In the genomic region with DNA sequence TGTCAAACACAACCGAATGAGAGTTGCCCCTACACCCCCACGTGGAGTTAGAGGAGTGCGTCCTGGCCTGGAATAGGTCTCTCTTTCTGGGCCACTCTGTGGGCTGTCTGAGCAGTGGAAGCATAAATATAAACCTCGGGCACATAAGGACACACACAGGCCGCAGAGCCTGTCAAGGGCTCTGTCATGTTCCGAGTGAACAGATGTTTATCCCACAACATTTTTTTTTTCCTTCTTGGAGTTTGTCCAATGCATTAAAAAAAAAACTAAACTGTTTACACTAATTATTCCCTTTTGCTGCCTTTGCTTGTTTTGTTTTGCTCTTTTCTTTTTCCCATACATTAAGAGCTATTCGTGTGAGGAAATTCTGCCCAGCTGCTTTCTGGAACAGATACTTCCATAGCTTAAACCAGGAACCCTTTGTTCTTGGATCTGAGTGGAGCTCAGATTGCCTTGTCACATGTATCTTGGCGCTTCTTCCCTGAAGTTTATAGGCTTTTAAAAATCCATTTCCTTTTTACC, we compare ENCODE assay signal across 1 cellular context.
TF ChIP-seq lines count a peak whose summit lies in the region.

No MANE protein-coding gene starts in this region.

TF ChIP-seq in HepG2, 621 proteins besides CTCF, POLR2A, EP300 and RAD21 (continued from another document):
- TF ChIP-seq, protein P1, sequence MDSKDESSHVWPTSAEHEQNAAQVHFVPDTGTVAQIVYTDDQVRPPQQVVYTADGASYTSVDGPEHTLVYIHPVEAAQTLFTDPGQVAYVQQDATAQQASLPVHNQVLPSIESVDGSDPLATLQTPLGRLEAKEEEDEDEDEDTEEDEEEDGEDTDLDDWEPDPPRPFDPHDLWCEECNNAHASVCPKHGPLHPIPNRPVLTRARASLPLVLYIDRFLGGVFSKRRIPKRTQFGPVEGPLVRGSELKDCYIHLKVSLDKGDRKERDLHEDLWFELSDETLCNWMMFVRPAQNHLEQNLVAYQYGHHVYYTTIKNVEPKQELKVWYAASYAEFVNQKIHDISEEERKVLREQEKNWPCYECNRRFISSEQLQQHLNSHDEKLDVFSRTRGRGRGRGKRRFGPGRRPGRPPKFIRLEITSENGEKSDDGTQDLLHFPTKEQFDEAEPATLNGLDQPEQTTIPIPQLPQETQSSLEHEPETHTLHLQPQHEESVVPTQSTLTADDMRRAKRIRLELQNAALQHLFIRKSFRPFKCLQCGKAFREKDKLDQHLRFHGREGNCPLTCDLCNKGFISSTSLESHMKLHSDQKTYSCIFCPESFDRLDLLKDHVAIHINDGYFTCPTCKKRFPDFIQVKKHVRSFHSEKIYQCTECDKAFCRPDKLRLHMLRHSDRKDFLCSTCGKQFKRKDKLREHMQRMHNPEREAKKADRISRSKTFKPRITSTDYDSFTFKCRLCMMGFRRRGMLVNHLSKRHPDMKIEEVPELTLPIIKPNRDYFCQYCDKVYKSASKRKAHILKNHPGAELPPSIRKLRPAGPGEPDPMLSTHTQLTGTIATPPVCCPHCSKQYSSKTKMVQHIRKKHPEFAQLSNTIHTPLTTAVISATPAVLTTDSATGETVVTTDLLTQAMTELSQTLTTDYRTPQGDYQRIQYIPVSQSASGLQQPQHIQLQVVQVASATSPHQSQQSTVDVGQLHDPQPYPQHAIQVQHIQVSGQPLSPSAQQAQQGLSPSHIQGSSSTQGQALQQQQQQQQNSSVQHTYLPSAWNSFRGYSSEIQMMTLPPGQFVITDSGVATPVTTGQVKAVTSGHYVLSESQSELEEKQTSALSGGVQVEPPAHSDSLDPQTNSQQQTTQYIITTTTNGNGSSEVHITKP (CRISPR knock-in tag; IDR thresholded peaks at IDR 0.05; ENCODE audit: low read depth), result no peak
- TF ChIP-seq MED1 (CRISPR knock-in tag; IDR thresholded peaks at IDR 0.05) (no peak), TGIF2 (CRISPR knock-in tag; IDR thresholded peaks at IDR 0.05) (no peak), DMAP1 (CRISPR knock-in tag; IDR thresholded peaks at IDR 0.05) (no peak), ZBTB8A (CRISPR knock-in tag; IDR thresholded peaks at IDR 0.05; ENCODE audit: borderline replicate concordance, low read depth) (no peak), ZFAT (CRISPR knock-in tag; conservative IDR thresholded peaks at IDR 0.05) (no peak), ATF7-NPFF (CRISPR knock-in tag; IDR thresholded peaks at IDR 0.05; ENCODE audit: low read depth) (no peak), ZNF367 (CRISPR knock-in tag; IDR thresholded peaks at IDR 0.05; ENCODE audit: borderline replicate concordance) (no peak), ZNF343 (CRISPR knock-in tag; IDR thresholded peaks at IDR 0.05) (no peak), ZNF20 (CRISPR knock-in tag; IDR thresholded peaks at IDR 0.05) (no peak), PRMT3 (CRISPR knock-in tag; IDR thresholded peaks at IDR 0.05; ENCODE audit: borderline replicate concordance, low read depth) (no peak)
TF ChIP-seq in HepG2: peak in this region for 0.
